ENCODE assay signal across 8 cellular contexts in the genomic region with DNA sequence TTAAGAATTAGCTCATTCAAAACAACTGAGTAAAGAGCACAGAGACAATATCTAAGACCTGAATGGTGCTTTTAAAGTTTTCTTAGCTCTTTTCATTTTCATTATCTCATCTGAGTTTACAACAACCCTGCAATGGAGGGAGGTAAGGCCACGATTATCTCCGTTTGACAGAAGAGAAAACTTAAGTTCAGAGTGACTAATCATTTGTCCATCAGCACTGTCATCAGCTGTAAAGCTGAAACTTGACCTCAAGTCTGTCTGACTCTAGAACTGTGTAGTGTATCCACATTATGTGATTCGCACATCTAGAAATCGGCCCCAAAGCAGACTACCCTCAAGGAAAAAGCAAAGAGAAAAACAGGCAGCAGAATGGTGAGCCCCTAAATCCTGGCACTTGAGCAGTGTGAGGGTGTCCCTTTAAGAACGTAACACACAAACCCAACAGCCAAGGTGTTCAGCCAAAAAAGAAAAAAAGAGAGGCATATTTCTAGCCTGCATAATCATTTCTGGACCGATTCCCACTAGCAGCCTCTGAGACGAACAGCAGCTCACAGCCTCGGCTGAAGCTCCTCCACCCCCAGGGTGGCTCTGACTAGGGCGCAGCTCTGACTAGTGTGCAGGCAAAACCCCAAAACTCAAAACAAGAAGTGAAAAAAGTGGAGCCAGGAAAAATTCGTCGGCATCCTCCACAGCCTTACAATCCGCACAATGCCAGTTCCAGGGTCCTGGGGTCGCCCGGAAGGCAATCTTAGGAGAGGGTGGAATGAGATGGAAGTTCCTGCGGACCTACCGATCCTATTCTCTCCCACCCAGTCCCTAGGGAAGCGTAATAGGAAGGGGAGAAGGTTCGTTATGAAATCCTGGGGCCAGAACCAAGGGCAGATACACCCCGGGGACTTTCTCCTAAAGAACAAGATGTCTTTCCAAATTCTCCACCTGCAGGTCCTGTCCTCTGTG. TPM values are rescaled to one million over a fixed set of nuclear protein-coding genes. Genes with fewer than 3 reads are reported as not detected.
DNase-seq lines count a peak whose midpoint lies in the region; FAIRE-seq and TF ChIP-seq lines count a peak whose summit lies in the region.

No MANE protein-coding gene starts in this region.

- no peak for FAIRE-seq in GM19239 (lab: Jason Lieb, UNC)

- TF ChIP-seq CTCF in hepatocyte (IDR thresholded peaks at IDR 0.05; ENCODE audit: poor library complexity) (no peak), progenitor cell of endocrine pancreas (IDR thresholded peaks at IDR 0.05; ENCODE audit: unreplicated experiment) (no peak)

- H3K4me1 ChIP-seq in hepatocyte (ENCODE audit: insufficient read depth), result peaks cover 15% of the 10 kb centered on the region

- H3K9me3 ChIP-seq in hepatocyte (ENCODE audit: low read depth), result no peaks in the 10 kb centered on the region

- H2AFZ ChIP-seq in hepatocyte, result no peak overlapping the region

- H3K27ac Mint-ChIP-seq in progenitor cell of endocrine pancreas, result peak overlapping the region; percentile 43

- no peaks in the 10 kb centered on the region for H3K36me3 ChIP-seq in hepatocyte (replicated peaks; ENCODE audit: insufficient read depth, low read depth)

- DNase-seq in Daoy (ENCODE audit: low read depth) (peak; percentile 54), anterior cingulate cortex (lab: John Stamatoyannopoulos, UW) (peak in 33 of 58 donors; percentile 11 to 59 (median 36)), hepatocyte (ENCODE audit: low spot score) (peak; percentile 33), progenitor cell of endocrine pancreas (ENCODE audit: low spot score, unreplicated experiment) (no peak), NCI-H128 (lab: John Stamatoyannopoulos, UW; ENCODE audit: unreplicated experiment) (no peak), iPS-NIHi7 (ENCODE audit: extremely low spot score) (no peak), HPDE6-E6E7 (ENCODE audit: extremely low spot score) (no peak), GM19239 (ENCODE audit: insufficient read length, low spot score) (no peak)

- H3K9me3 Mint-ChIP-seq in progenitor cell of endocrine pancreas (ENCODE audit: low read depth), result no peaks in the 10 kb centered on the region

- WGBS in hepatocyte (ENCODE audit: low lambda C conversion rate, missing lambda C conversion rate), result 58% methylated on average over 19 of the region's 19 CpGs

- H3K4me1 Mint-ChIP-seq in progenitor cell of endocrine pancreas (ENCODE audit: low read depth), result peaks cover 16% of the 10 kb centered on the region

- H3K27me3 Mint-ChIP-seq in progenitor cell of endocrine pancreas, result peaks cover 64% of the 10 kb centered on the region

- no peaks in the 10 kb centered on the region for H3K27me3 ChIP-seq in hepatocyte

- peak overlapping the region; percentile 77 for H3K4me3 Mint-ChIP-seq in progenitor cell of endocrine pancreas (ENCODE audit: low read depth)

- H3K27ac ChIP-seq in hepatocyte, result peak overlapping the region; percentile 83

- H3K36me3 Mint-ChIP-seq in progenitor cell of endocrine pancreas (ENCODE audit: insufficient read depth), result no peaks in the 10 kb centered on the region

- H3K4me3 ChIP-seq in hepatocyte, result peak overlapping the region; percentile 95

- H4K20me1 ChIP-seq in hepatocyte (ENCODE audit: insufficient read depth, poor library complexity, severe bottlenecking), result no peaks in the 10 kb centered on the region

- peaks cover 52% of the 10 kb centered on the region for H3K79me2 ChIP-seq in hepatocyte

- peak overlapping the region; percentile 99 for H3K4me2 ChIP-seq in hepatocyte

- no peaks in the 10 kb centered on the region for H3K9me2 ChIP-seq in hepatocyte (replicated peaks; ENCODE audit: insufficient read depth)

RNA-seq across cellular contexts. Expression of gene STXBP6, which starts 1.5 kb away (rescaled TPM):
- 2.6 and 2.9 TPM in 2 replicates for total RNA-seq in Daoy (2014; rRNA removed; shearing (Covaris generic))
- 34.1 and 48.8 TPM in 2 replicates for total RNA-seq in hepatocyte
- polyA plus RNA-seq in hepatocyte, result 44.9 and 54.6 TPM in 2 replicates
- 11.7 and 11.9 TPM in 2 replicates for total RNA-seq in progenitor cell of endocrine pancreas

Comparison
In these comparisons a context has a peak if more than half of its experiments do, and no peak if none do; other contexts are left out.
1. DNase-seq: peak in Daoy (single experiment), anterior cingulate cortex (33 of 58) and hepatocyte (single experiment); none in progenitor cell of endocrine pancreas (single experiment), NCI-H128 (single experiment), iPS-NIHi7 (single experiment), HPDE6-E6E7 (single experiment) and GM19239 (single experiment).